In genomic region chr10:131547129-131547799, GRCh38 we compare ENCODE assay signal across 27 cellular contexts.
"Had no signal": no experiment of that assay in that cellular context is flagged by ENCODE, and none has a peak within 500 bp of the region (broad histone marks: within the 10 kb centered on the region; RNA-seq: fewer than 3 reads in every experiment).

No MANE protein-coding gene starts in this region.

- H3K36me3 ChIP-seq: breast epithelium had no signal

- DNase-seq: activated B cell treated with CpG ODN at 0.5 μM for 24 hours; activated CD4-positive, alpha-beta T cell treated with anti-CD3 and anti-CD28 coated beads for 1 hour; activated CD4-positive, alpha-beta T cell treated with anti-CD3 and anti-CD28 coated beads, Interleukin-2, amount 10 ng/mL, durations not matched to agents 24 days and 14 days; activated CD4-positive, alpha-beta T cell treated with anti-CD3 and anti-CD28 coated beads, Interleukin-2, amount 50 U/mL, for 48 hours; activated CD8-positive, alpha-beta memory T cell treated with anti-CD3 and anti-CD28 coated beads, Interleukin-2, amount 10 ng/mL, durations not matched to agents 7 days and 5 days; activated effector memory CD4-positive, alpha-beta T cell treated with Interleukin-2 at 50 U/mL for 16 hours; activated naive CD4-positive, alpha-beta T cell; activated T-cell treated with anti-CD3 and anti-CD28 coated beads, Interleukin-2, amount 50 U/mL, for 24 hours; aorta; Kasumi-1; KBM-7; NCI-H1092 treated with DMSO at 0.1 percent for 48 hours; NCI-H1417 treated with DMSO at 0.1 percent for 48 hours; NCI-H1694; NCI-H2029; NCI-H345; NCI-H510A; NCI-H526 treated with DMSO at 0.1 percent for 48 hours; NCI-H82; NK-92 treated with Interleukin-12 subunit alpha and Interleukin-12 subunit beta, amount 100 ng/mL, for 24 hours; SHP77 treated with DMSO at 0.1 percent for 48 hours; T-helper 17 cell; T1000 had no signal

- H3K4me1 ChIP-seq: breast epithelium had no signal

- H3K4me3 Mint-ChIP-seq: activated B cell treated with CpG ODN at 0.5 μM for 24 hours; activated CD4-positive, alpha-beta T cell treated with anti-CD3 and anti-CD28 coated beads, Interleukin-2, amount 10 ng/mL, durations not matched to agents 24 days and 14 days; activated CD8-positive, alpha-beta memory T cell treated with anti-CD3 and anti-CD28 coated beads, Interleukin-2, amount 10 ng/mL, durations not matched to agents 7 days and 5 days; activated naive CD4-positive, alpha-beta T cell treated with anti-CD3 and anti-CD28 coated beads, Interleukin-2, amount 50 U/mL, for 24 hours; activated T-cell treated with anti-CD3 and anti-CD28 coated beads, Interleukin-2, amount 50 U/mL, for 24 hours; activated T-helper 1 cell treated with anti-CD3 and anti-CD28 coated beads, Interleukin-12 subunit alpha, Interleukin-12 subunit beta, Interleukin-2, Interleukin-4 antibody, amounts not matched to agents 30 ng/mL and 10 ng/mL and 1 ng/mL, durations not matched to agents 14 hours and 24 hours and 36 hours; T-helper 17 cell had no signal

- H3K27ac ChIP-seq: breast epithelium had no signal

- H3K27ac Mint-ChIP-seq: activated B cell treated with CpG ODN at 0.5 μM for 24 hours; activated CD4-positive, alpha-beta T cell treated with anti-CD3 and anti-CD28 coated beads, Interleukin-2, amount 10 ng/mL, durations not matched to agents 24 days and 14 days; activated CD8-positive, alpha-beta memory T cell treated with anti-CD3 and anti-CD28 coated beads, Interleukin-2, amount 10 ng/mL, durations not matched to agents 7 days and 5 days; activated naive CD4-positive, alpha-beta T cell treated with anti-CD3 and anti-CD28 coated beads, Interleukin-2, amount 50 U/mL, for 24 hours; activated T-cell treated with anti-CD3 and anti-CD28 coated beads, Interleukin-2, amount 50 U/mL, for 24 hours; activated T-helper 1 cell treated with anti-CD3 and anti-CD28 coated beads, Interleukin-12 subunit alpha, Interleukin-12 subunit beta, Interleukin-2, Interleukin-4 antibody, amounts not matched to agents 30 ng/mL and 10 ng/mL and 1 ng/mL, durations not matched to agents 14 hours and 24 hours and 36 hours; T-helper 17 cell had no signal

- H3K36me3 Mint-ChIP-seq: activated CD8-positive, alpha-beta memory T cell treated with anti-CD3 and anti-CD28 coated beads, Interleukin-2, amount 10 ng/mL, durations not matched to agents 7 days and 5 days; activated naive CD4-positive, alpha-beta T cell treated with anti-CD3 and anti-CD28 coated beads, Interleukin-2, amount 50 U/mL, for 24 hours had no signal

- H3K27me3 Mint-ChIP-seq: activated CD4-positive, alpha-beta T cell treated with anti-CD3 and anti-CD28 coated beads, Interleukin-2, amount 10 ng/mL, durations not matched to agents 24 days and 14 days; activated CD8-positive, alpha-beta memory T cell treated with anti-CD3 and anti-CD28 coated beads, Interleukin-2, amount 10 ng/mL, durations not matched to agents 7 days and 5 days had no signal

- H3K4me3 ChIP-seq: breast epithelium had no signal

- H3K4me1 Mint-ChIP-seq: activated B cell treated with CpG ODN at 0.5 μM for 24 hours; activated CD4-positive, alpha-beta T cell treated with anti-CD3 and anti-CD28 coated beads, Interleukin-2, amount 10 ng/mL, durations not matched to agents 24 days and 14 days; activated CD8-positive, alpha-beta memory T cell treated with anti-CD3 and anti-CD28 coated beads, Interleukin-2, amount 10 ng/mL, durations not matched to agents 7 days and 5 days; activated naive CD4-positive, alpha-beta T cell treated with anti-CD3 and anti-CD28 coated beads, Interleukin-2, amount 50 U/mL, for 24 hours; T-helper 17 cell had no signal

- ATAC-seq: activated CD8-positive, alpha-beta memory T cell treated with anti-CD3 and anti-CD28 coated beads, Interleukin-2, amount 10 ng/mL, durations not matched to agents 7 days and 5 days; PC-3; T-helper 17 cell had no signal

- H3K9me3 Mint-ChIP-seq: activated B cell treated with CpG ODN at 0.5 μM for 24 hours; activated CD4-positive, alpha-beta T cell treated with anti-CD3 and anti-CD28 coated beads, Interleukin-2, amount 10 ng/mL, durations not matched to agents 24 days and 14 days; activated naive CD4-positive, alpha-beta T cell treated with anti-CD3 and anti-CD28 coated beads, Interleukin-2, amount 50 U/mL, for 24 hours; activated T-cell treated with anti-CD3 and anti-CD28 coated beads, Interleukin-2, amount 50 U/mL, for 24 hours; activated T-helper 1 cell treated with anti-CD3 and anti-CD28 coated beads, Interleukin-12 subunit alpha, Interleukin-12 subunit beta, Interleukin-2, Interleukin-4 antibody, amounts not matched to agents 30 ng/mL and 10 ng/mL and 1 ng/mL, durations not matched to agents 14 hours and 24 hours and 36 hours had no signal

- H3K9me3 ChIP-seq: breast epithelium had no signal
